Comparison of ENCODE assay signal across 10 cellular contexts in the genomic region with DNA sequence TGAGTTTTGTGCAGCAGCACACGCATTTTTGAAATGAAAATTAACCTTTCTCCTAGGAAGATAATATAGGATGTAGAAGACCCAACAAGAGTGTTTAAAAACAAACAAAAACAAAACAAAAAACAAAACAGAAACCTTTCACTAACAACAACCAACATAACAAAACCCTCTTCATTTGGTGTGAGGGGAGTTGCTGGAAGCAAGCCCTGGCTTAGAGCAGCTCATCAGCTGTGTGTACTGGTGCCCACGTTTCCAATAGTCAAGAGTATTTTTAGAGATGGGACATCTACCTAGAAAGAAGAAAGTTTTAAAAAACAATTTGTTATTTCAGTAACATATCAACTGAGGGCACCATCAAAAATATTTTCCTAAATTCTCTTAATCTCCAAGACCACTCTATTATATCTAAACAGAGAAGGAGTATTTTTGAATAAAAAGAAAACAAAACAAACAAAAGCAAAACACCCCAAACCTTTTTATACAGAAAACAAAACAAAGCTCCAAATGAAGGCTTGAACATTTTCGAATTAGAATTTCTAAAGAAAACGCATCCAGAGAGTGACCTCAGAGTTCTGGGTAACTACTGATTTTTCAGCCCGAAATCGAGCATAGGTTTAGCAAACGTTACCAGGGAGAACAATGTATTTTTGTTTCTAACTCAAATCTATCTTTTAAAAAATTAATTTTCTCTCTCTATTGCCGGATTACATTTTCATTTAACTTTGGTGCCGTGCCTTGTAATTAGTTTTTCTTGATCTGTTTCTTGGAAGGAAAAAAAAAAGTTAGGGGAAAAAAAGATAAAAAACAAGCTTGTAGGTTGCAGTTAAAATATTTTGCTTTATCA.
A peak's percentile ranks its signal among the peaks of the same experiment; 100 is the strongest.
DNase-seq lines count a peak whose midpoint lies in the region; ATAC-seq lines count a peak whose summit lies in the region.
"Had no signal": no experiment of that assay in that cellular context is flagged by ENCODE, and none has a peak within 500 bp of the region (broad histone marks: within the 10 kb centered on the region; RNA-seq: fewer than 3 reads in every experiment).

No MANE protein-coding gene starts in this region.

- peak overlapping the region; percentile 86 for H3K4me3 Mint-ChIP-seq in activated T-helper 2 cell treated with anti-CD3 and anti-CD28 coated beads, Interferon-gamma antibody, Interleukin-2, Interleukin-4, amounts not matched to agents 10 μg/mL and 5 μg/mL and 100 μg/mL, durations not matched to agents 14 hours and 24 hours and 36 hours (ENCODE audit: low read depth)

- peak overlapping the region; percentile 65 for H3K27ac Mint-ChIP-seq in activated T-helper 2 cell treated with anti-CD3 and anti-CD28 coated beads, Interferon-gamma antibody, Interleukin-2, Interleukin-4, amounts not matched to agents 10 μg/mL and 5 μg/mL and 100 μg/mL, durations not matched to agents 14 hours and 24 hours and 36 hours

- H3K4me3 ChIP-seq in ACC112 (ENCODE audit: low read depth, low read length): peak overlapping the region; percentile 68

- peaks cover 14% of the 10 kb centered on the region for H3K27me3 ChIP-seq in ACC112 (ENCODE audit: insufficient read depth, low read length)

- H3K27me3 Mint-ChIP-seq in activated T-helper 2 cell treated with anti-CD3 and anti-CD28 coated beads, Interferon-gamma antibody, Interleukin-2, Interleukin-4, amounts not matched to agents 10 μg/mL and 5 μg/mL and 100 μg/mL, durations not matched to agents 14 hours and 24 hours and 36 hours (ENCODE audit: low read depth): peaks cover 65% of the 10 kb centered on the region

- H3K79me2 ChIP-seq in ACC112 (ENCODE audit: control insufficient read depth, insufficient read depth, low read length, unreplicated experiment): no peaks in the 10 kb centered on the region

- peak overlapping the region; percentile 61 for H2AFZ ChIP-seq in ACC112 (ENCODE audit: low read length, unreplicated experiment)

- H3K36me3 ChIP-seq in ACC112 (ENCODE audit: insufficient read depth, low read length): no peaks in the 10 kb centered on the region
- H3K36me3 ChIP-seq: tibial nerve had no signal

- no peaks in the 10 kb centered on the region for H3K9me3 Mint-ChIP-seq in activated T-helper 2 cell treated with anti-CD3 and anti-CD28 coated beads, Interferon-gamma antibody, Interleukin-2, Interleukin-4, amounts not matched to agents 10 μg/mL and 5 μg/mL and 100 μg/mL, durations not matched to agents 14 hours and 24 hours and 36 hours

- ATAC-seq in GM21723 (IDR thresholded peaks at IDR 0.05; ENCODE audit: unreplicated experiment): peak; percentile 44
- no peak for ATAC-seq in HG03139 (IDR thresholded peaks at IDR 0.05; ENCODE audit: unreplicated experiment)

- H3K4me1 Mint-ChIP-seq in activated T-helper 2 cell treated with anti-CD3 and anti-CD28 coated beads, Interferon-gamma antibody, Interleukin-2, Interleukin-4, amounts not matched to agents 10 μg/mL and 5 μg/mL and 100 μg/mL, durations not matched to agents 14 hours and 24 hours and 36 hours (ENCODE audit: low read depth): peaks cover 19% of the 10 kb centered on the region

- intact Hi-C loops in activated T-helper 2 cell treated with anti-CD3 and anti-CD28 coated beads, Interferon-gamma antibody, Interleukin-2, Interleukin-4, amounts not matched to agents 10 μg/mL and 5 μg/mL and 100 μg/mL, durations not matched to agents 14 hours and 24 hours and 36 hours (cut with micrococcal nuclease): loop anchor here (1.0 to 5.0 kb wide), 2 partner anchors 176 to 632 kb away; no protein-coding TSS in a partner anchor

- DNase-seq in activated T-helper 2 cell treated with anti-CD3 and anti-CD28 coated beads, Interferon-gamma antibody, Interleukin-2, Interleukin-4, amounts not matched to agents 10 μg/mL and 5 μg/mL and 100 μg/mL, durations not matched to agents 14 hours and 24 hours and 36 hours (ENCODE audit: low spot score): no peak
- peak; percentile 14 for DNase-seq in myocyte (ENCODE audit: low read depth)
- no peak for DNase-seq in dedifferentiated amniotic fluid mesenchymal stem cell (ENCODE audit: extremely low spot score)
- no peak for DNase-seq in NCI-H2029 treated with DMSO at 0.1 percent for 48 hours (lab: John Stamatoyannopoulos, UW)
- no peak for DNase-seq in activated gamma-delta T cell (lab: John Stamatoyannopoulos, UW)
- DNase-seq: cerebellar nuclear complex had no signal

- no peaks in the 10 kb centered on the region for H3K36me3 Mint-ChIP-seq in activated T-helper 2 cell treated with anti-CD3 and anti-CD28 coated beads, Interferon-gamma antibody, Interleukin-2, Interleukin-4, amounts not matched to agents 10 μg/mL and 5 μg/mL and 100 μg/mL, durations not matched to agents 14 hours and 24 hours and 36 hours (ENCODE audit: low read depth)

- no peaks in the 10 kb centered on the region for H3K4me1 ChIP-seq in ACC112 (ENCODE audit: control insufficient read depth, insufficient read depth, low read length, unreplicated experiment)

- no peak overlapping the region for H3K27ac ChIP-seq in ACC112 (ENCODE audit: low read depth, low read length)
- H3K27ac ChIP-seq: tibial nerve had no signal
